ENCODE assay signal across 8 cellular contexts in genomic region chr1:156910309-156910782, GRCh38. TPM values are rescaled to one million over a fixed set of nuclear protein-coding genes. Genes with fewer than 3 reads are reported as not detected.
A peak's percentile ranks its signal among the peaks of the same experiment; 100 is the strongest.
DNase-seq lines count a peak whose midpoint lies in the region; TF ChIP-seq lines count a peak whose summit lies in the region.

No MANE protein-coding gene starts in this region.

- H3K27ac ChIP-seq in OCI-LY1 (ENCODE audit: low read depth, low read length, poor library complexity, severe bottlenecking): no peak overlapping the region
- H3K27ac ChIP-seq in hepatocyte: no peak overlapping the region

- H3K4me2 ChIP-seq in OCI-LY1 (ENCODE audit: low read length) (no peak overlapping the region), hepatocyte (peak overlapping the region; percentile 62)

- H3K9me3 ChIP-seq in OCI-LY1 (ENCODE audit: low read length) (no peaks in the 10 kb centered on the region), hepatocyte (ENCODE audit: low read depth) (no peaks in the 10 kb centered on the region)

- no peak overlapping the region for H2AFZ ChIP-seq in OCI-LY1 (ENCODE audit: low read length)
- no peak overlapping the region for H2AFZ ChIP-seq in hepatocyte

- H3K27me3 ChIP-seq in OCI-LY1 (ENCODE audit: insufficient read depth, low read length): no peaks in the 10 kb centered on the region
- no peaks in the 10 kb centered on the region for H3K27me3 ChIP-seq in hepatocyte

- no peak overlapping the region for H3K4me3 ChIP-seq in OCI-LY1 (ENCODE audit: low read depth, low read length, poor library complexity, severe bottlenecking)
- H3K4me3 ChIP-seq in hepatocyte: no peak overlapping the region

- no peaks in the 10 kb centered on the region for H3F3A ChIP-seq in OCI-LY1 (ENCODE audit: insufficient read depth, low read length)

- DNase-seq in NCI-H2227 (lab: John Stamatoyannopoulos, UW; ENCODE audit: unreplicated experiment): peak; percentile 29
- no peak for DNase-seq in NCI-H2227 treated with DMSO at 0.1 percent for 48 hours (lab: John Stamatoyannopoulos, UW)
- DNase-seq in activated effector memory CD4-positive, alpha-beta T cell treated with Interleukin-2 at 50 U/mL for 16 hours: peak; percentile 22
- DNase-seq in hepatocyte (ENCODE audit: low spot score): peak; percentile 62
- peak in 2 of 3 experiments; percentile 25 to 54 for DNase-seq in stimulated activated CD4-positive, alpha-beta T cell treated with anti-CD3 and anti-CD28 coated beads, TNF-alpha, amount 100 ng/mL, for 24 hours (ENCODE audit: low read depth in 3 of 3)
- DNase-seq in NCI-H1930 (lab: John Stamatoyannopoulos, UW): no peak
- DNase-seq in amniotic stem cell (lab: John Stamatoyannopoulos, UW): no peak

- TF ChIP-seq CTCF in OCI-LY1 (IDR thresholded peaks at IDR 0.05; ENCODE audit: low read length): peak; percentile 82
- TF ChIP-seq CTCF in hepatocyte (IDR thresholded peaks at IDR 0.05; ENCODE audit: poor library complexity): peak; percentile 66

- no peaks in the 10 kb centered on the region for H3K79me2 ChIP-seq in OCI-LY1 (ENCODE audit: insufficient read depth, low read length)
- no peaks in the 10 kb centered on the region for H3K79me2 ChIP-seq in hepatocyte

- H4K20me1 ChIP-seq in OCI-LY1 (ENCODE audit: insufficient read depth, low read length) (no peaks in the 10 kb centered on the region), hepatocyte (ENCODE audit: insufficient read depth, poor library complexity, severe bottlenecking) (no peaks in the 10 kb centered on the region)

- WGBS in hepatocyte (ENCODE audit: low lambda C conversion rate, missing lambda C conversion rate): 26% methylated on average over 14 of the region's 18 CpGs

- no peaks in the 10 kb centered on the region for H3K4me1 ChIP-seq in OCI-LY1 (ENCODE audit: insufficient read depth, low read length, severe bottlenecking)
- H3K4me1 ChIP-seq in hepatocyte (ENCODE audit: insufficient read depth): peaks cover 19% of the 10 kb centered on the region

- H3K9me2 ChIP-seq in OCI-LY1 (ENCODE audit: low read depth, low read length) (no peaks in the 10 kb centered on the region), hepatocyte (replicated peaks; ENCODE audit: insufficient read depth) (no peaks in the 10 kb centered on the region)

- no peaks in the 10 kb centered on the region for H3K36me3 ChIP-seq in OCI-LY1 (ENCODE audit: insufficient read depth, low read length)
- H3K36me3 ChIP-seq in hepatocyte (replicated peaks; ENCODE audit: insufficient read depth, low read depth): no peaks in the 10 kb centered on the region

- no peak overlapping the region for H3K9ac ChIP-seq in OCI-LY1 (ENCODE audit: low read length)

RNA-seq across cellular contexts. Expression of gene LRRC71, which starts 10.1 kb away (rescaled TPM):
- not detected in 2 replicates for total RNA-seq in hepatocyte
- not detected in 2 replicates for polyA plus RNA-seq in hepatocyte

RNA-seq across cellular contexts. Expression of gene PEAR1, which starts 16.8 kb away (rescaled TPM):
- total RNA-seq in hepatocyte: 5.3 and 6.1 TPM in 2 replicates
- 6.3 and 7.3 TPM in 2 replicates for polyA plus RNA-seq in hepatocyte

RNA-seq across cellular contexts. Expression of gene NTRK1, which starts 49.7 kb away (rescaled TPM):
- total RNA-seq in hepatocyte: 0.13 TPM in 1 of 2 replicates, not detected in the other
- polyA plus RNA-seq in hepatocyte: not detected in 2 replicates

RNA-seq across cellular contexts. Expression of gene INSRR, which starts 51.4 kb away (rescaled TPM):
- not detected in 2 replicates for total RNA-seq in hepatocyte
- polyA plus RNA-seq in hepatocyte: not detected in 2 replicates

Comparison
In these comparisons a context has a peak if more than half of its experiments do, and no peak if none do; other contexts are left out.
1. DNase-seq: peak in NCI-H2227 (single experiment), activated effector memory CD4-positive, alpha-beta T cell treated with Interleukin-2 at 50 U/mL for 16 hours (single experiment), hepatocyte (single experiment) and stimulated activated CD4-positive, alpha-beta T cell treated with anti-CD3 and anti-CD28 coated beads, TNF-alpha, amount 100 ng/mL, for 24 hours (2 of 3); none in NCI-H2227 treated with DMSO at 0.1 percent for 48 hours (single experiment), NCI-H1930 (0 of 2) and amniotic stem cell (single experiment).